18 cellular contexts compared by ENCODE assay signal in the genomic region with DNA sequence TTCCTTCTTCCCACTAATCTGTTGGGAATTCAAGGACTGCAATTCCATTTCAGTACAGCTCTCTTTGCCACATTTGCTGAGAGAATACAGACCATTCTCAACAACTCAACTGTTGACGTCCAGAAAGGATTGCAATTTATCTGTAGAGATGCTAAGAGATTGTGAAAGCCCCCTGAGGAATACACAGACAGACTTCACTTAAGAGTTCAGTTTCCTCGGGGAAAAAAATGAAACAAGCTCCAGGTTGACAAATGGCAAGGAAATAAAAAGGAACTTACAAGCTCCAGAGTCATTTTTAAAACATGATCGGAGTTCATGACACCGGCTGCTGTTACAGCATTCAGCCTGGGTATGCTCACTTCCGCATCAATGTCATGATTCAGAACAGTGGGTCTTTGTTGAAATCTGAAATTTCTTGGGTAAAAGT. TPM values are rescaled to one million over a fixed set of nuclear protein-coding genes. Genes with fewer than 3 reads are reported as not detected.
DNase-seq lines count a peak whose midpoint lies in the region; ATAC-seq and TF ChIP-seq lines count a peak whose summit lies in the region.
"Had no signal": no experiment of that assay in that cellular context is flagged by ENCODE, and none has a peak within 500 bp of the region (broad histone marks: within the 10 kb centered on the region; RNA-seq: fewer than 3 reads in every experiment).

No MANE protein-coding gene starts in this region.

- intact Hi-C loops in Right ventricle myocardium inferior (cut with DNase I) (no loop called here), cardiac septum (cut with DNase I) (loop anchor here (10.0 kb wide), 1 partner anchor 366 kb away; no protein-coding TSS in a partner anchor), stomach (cut with DNase I; ENCODE audit: low total_unique reads) (loop anchor here (10.0 kb wide), 2 partner anchors 86 to 366 kb away; partner anchors contain the start of gene TLR6)
- intact Hi-C loops in naive thymus-derived CD4-positive, alpha-beta T cell (cut with micrococcal nuclease) = no loop called here

- no peak overlapping the region for H3K27ac ChIP-seq in naive thymus-derived CD4-positive, alpha-beta T cell (ENCODE audit: low read depth, low read length)
- H3K27ac ChIP-seq in stomach = peak overlapping the region in 1 of 5 donors; percentile 22
- H3K27ac ChIP-seq: hepatocyte, thoracic aorta, VCaP had no signal

- no peak for TF ChIP-seq EP300 in stomach (IDR thresholded peaks at IDR 0.05)

- H3K27me3 ChIP-seq in naive thymus-derived CD4-positive, alpha-beta T cell (ENCODE audit: control insufficient read depth in 2 of 2, insufficient read depth in 2 of 2, low read length in 2 of 2) = no peaks in the 10 kb centered on the region
- H3K27me3 ChIP-seq in stomach = no peaks in the 10 kb centered on the region
- H3K27me3 ChIP-seq: hepatocyte had no signal

- WGBS in stomach, 5 donors = 50 to 73% (median 68%) methylated on average over 5 of the region's 5 CpGs

- peaks cover 14% of the 10 kb centered on the region for H3K4me1 Mint-ChIP-seq in chondrocyte (ENCODE audit: low read depth)
- H3K4me1 Mint-ChIP-seq in naive thymus-derived CD4-positive, alpha-beta T cell = peaks cover 0 to 4% (median 0%) of the 10 kb centered on the region in 7 donors
- H3K4me1 Mint-ChIP-seq: endodermal cell had no signal

- TF ChIP-seq CTCF in chondrocyte (IDR thresholded peaks at IDR 0.05) = no peak
- TF ChIP-seq CTCF in stomach (IDR thresholded peaks at IDR 0.05) = no peak

- H3K4me3 ChIP-seq in naive thymus-derived CD4-positive, alpha-beta T cell (ENCODE audit: low read length) = no peak overlapping the region
- no peak overlapping the region for H3K4me3 ChIP-seq in stomach
- H3K4me3 ChIP-seq: hepatocyte, thoracic aorta had no signal

- H3K27me3 Mint-ChIP-seq in chondrocyte (ENCODE audit: low read depth) = no peaks in the 10 kb centered on the region
- peaks cover 0 to 28% (median 0%) of the 10 kb centered on the region in 5 donors for H3K27me3 Mint-ChIP-seq in naive thymus-derived CD4-positive, alpha-beta T cell

- CTCF ChIA-PET in naive thymus-derived CD4-positive, alpha-beta T cell (lab: Charles Lee) = interaction anchor here (0.6 to 2.8 kb wide), 2 partner anchors 10 to 383 kb away, joined by 4 to 12 read pairs; no protein-coding TSS in a partner anchor

- H3K9me3 Mint-ChIP-seq in chondrocyte (ENCODE audit: low read depth) = peaks cover 1% of the 10 kb centered on the region
- peaks cover 0 to 19% (median 7%) of the 10 kb centered on the region in 11 donors for H3K9me3 Mint-ChIP-seq in naive thymus-derived CD4-positive, alpha-beta T cell
- H3K9me3 Mint-ChIP-seq: endodermal cell had no signal

- H3K36me3 Mint-ChIP-seq in chondrocyte (ENCODE audit: low read depth) = no peaks in the 10 kb centered on the region
- peaks cover 0 to 8% (median 3%) of the 10 kb centered on the region in 5 donors for H3K36me3 Mint-ChIP-seq in naive thymus-derived CD4-positive, alpha-beta T cell

- H3K36me3 ChIP-seq in naive thymus-derived CD4-positive, alpha-beta T cell (ENCODE audit: control insufficient read depth in 2 of 3, insufficient read depth in 3 of 3, low read length in 3 of 3) = no peaks in the 10 kb centered on the region
- no peaks in the 10 kb centered on the region for H3K36me3 ChIP-seq in stomach
- H3K36me3 ChIP-seq: thoracic aorta had no signal

- no peaks in the 10 kb centered on the region for H3K9me3 ChIP-seq in naive thymus-derived CD4-positive, alpha-beta T cell (ENCODE audit: control insufficient read depth in 2 of 3, low read length in 3 of 3)
- H3K9me3 ChIP-seq in stomach = no peaks in the 10 kb centered on the region
- H3K9me3 ChIP-seq: thoracic aorta had no signal

- no peak overlapping the region for H3K4me3 Mint-ChIP-seq in chondrocyte (ENCODE audit: unreplicated experiment)
- no peak overlapping the region for H3K4me3 Mint-ChIP-seq in naive thymus-derived CD4-positive, alpha-beta T cell
- H3K4me3 Mint-ChIP-seq: endodermal cell had no signal

- DNase-seq in Right ventricle myocardium inferior (ENCODE audit: missing footprints) = no peak
- DNase-seq in cardiac septum (ENCODE audit: low spot score) = no peak
- DNase-seq in chondrocyte (ENCODE audit: low spot score) = no peak
- DNase-seq in naive thymus-derived CD4-positive, alpha-beta T cell = no peak
- DNase-seq in effector CD8-positive, alpha-beta T cell (lab: John Stamatoyannopoulos, UW) = no peak
- no peak for DNase-seq in stomach
- DNase-seq in NCI-H2107 treated with DMSO at 0.1 percent for 48 hours (lab: John Stamatoyannopoulos, UW; ENCODE audit: unreplicated experiment) = no peak
- no peak for DNase-seq in NK-92 treated with Interleukin-12 subunit alpha and Interleukin-12 subunit beta, amount 100 ng/mL, for 24 hours (lab: John Stamatoyannopoulos, UW)
- DNase-seq: aorta, Calu3, endodermal cell, mammary epithelial cell, NCI-H1105, NCI-H510A treated with DMSO at 0.1 percent for 48 hours had no signal

- peak overlapping the region; percentile 15 for H3K27ac Mint-ChIP-seq in chondrocyte (ENCODE audit: unreplicated experiment)
- no peak overlapping the region for H3K27ac Mint-ChIP-seq in naive thymus-derived CD4-positive, alpha-beta T cell
- H3K27ac Mint-ChIP-seq: endodermal cell had no signal

- H3K4me1 ChIP-seq in naive thymus-derived CD4-positive, alpha-beta T cell (ENCODE audit: control insufficient read depth in 2 of 2, insufficient read depth in 2 of 2, low read length in 2 of 2) = no peaks in the 10 kb centered on the region
- no peaks in the 10 kb centered on the region for H3K4me1 ChIP-seq in stomach

- ATAC-seq in Right ventricle myocardium inferior = peak; percentile 83
- peak; percentile 66 for ATAC-seq in naive thymus-derived CD4-positive, alpha-beta T cell

- POLR2A ChIA-PET in naive thymus-derived CD4-positive, alpha-beta T cell (lab: Charles Lee) = no interaction called here

- no peak for TF ChIP-seq POLR2A in stomach (IDR thresholded peaks at IDR 0.05)

RNA-seq across cellular contexts. Expression of gene TLR10, which starts 13.8 kb away (rescaled TPM):
- total RNA-seq in Right ventricle myocardium inferior = not detected
- 0.22 TPM for total RNA-seq in cardiac septum
- not detected in 3 replicates for total RNA-seq in chondrocyte
- 1 to 10 TPM in 1 of 5 experiments, under 1 TPM in 3, not detected in 1; 0.13 to 1.6 (median 0.58) TPM for total RNA-seq in naive thymus-derived CD4-positive, alpha-beta T cell
- polyA plus RNA-seq in naive thymus-derived CD4-positive, alpha-beta T cell = under 1 TPM; 0.14 to 0.33 TPM
- total RNA-seq in stomach = 1 to 10 TPM in 1 of 5 donors, under 1 TPM in 1, not detected in 3; 0.72 to 1.1 TPM
- polyA plus RNA-seq in stomach = under 1 TPM in 2 of 3 donors, not detected in 1; 0.15 to 0.60 TPM
- total RNA-seq: Calu3, endodermal cell, H1, hepatocyte, mammary epithelial cell had no signal
- polyA plus RNA-seq: aorta, H1, hepatocyte, mammary epithelial cell had no signal

RNA-seq across cellular contexts. Expression of gene TLR1, which starts 35.6 kb away (rescaled TPM):
- total RNA-seq in Right ventricle myocardium inferior (4.3 TPM), cardiac septum (4.9 TPM), chondrocyte (0.15 to 1.1 TPM (median 0.38 TPM) in 3 replicates), stomach (10 to 100 TPM in 1 of 5 donors, 1 to 10 TPM in 3, not detected in 1; 5.3 to 37.4 (median 6.9) TPM)
- total RNA-seq in naive thymus-derived CD4-positive, alpha-beta T cell = 10 to 100 TPM; 11.8 to 41.9 (median 17.7) TPM
- polyA plus RNA-seq in naive thymus-derived CD4-positive, alpha-beta T cell = 10 to 100 TPM; 22.1 to 23.0 TPM
- 1 to 10 TPM; 1.2 to 2.9 (median 1.5) TPM for polyA plus RNA-seq in stomach
- total RNA-seq: H1 had no signal
- polyA plus RNA-seq: H1 had no signal

Comparison
In these comparisons a context has a peak if more than half of its experiments do, and no peak if none do; other contexts are left out.
1. intact Hi-C loops: an anchor here in cardiac septum (10.0 kb wide) and stomach (10.0 kb wide); none called in Right ventricle myocardium inferior and naive thymus-derived CD4-positive, alpha-beta T cell.